Comparison of ENCODE assay signal across 10 cellular contexts in the genomic region with DNA sequence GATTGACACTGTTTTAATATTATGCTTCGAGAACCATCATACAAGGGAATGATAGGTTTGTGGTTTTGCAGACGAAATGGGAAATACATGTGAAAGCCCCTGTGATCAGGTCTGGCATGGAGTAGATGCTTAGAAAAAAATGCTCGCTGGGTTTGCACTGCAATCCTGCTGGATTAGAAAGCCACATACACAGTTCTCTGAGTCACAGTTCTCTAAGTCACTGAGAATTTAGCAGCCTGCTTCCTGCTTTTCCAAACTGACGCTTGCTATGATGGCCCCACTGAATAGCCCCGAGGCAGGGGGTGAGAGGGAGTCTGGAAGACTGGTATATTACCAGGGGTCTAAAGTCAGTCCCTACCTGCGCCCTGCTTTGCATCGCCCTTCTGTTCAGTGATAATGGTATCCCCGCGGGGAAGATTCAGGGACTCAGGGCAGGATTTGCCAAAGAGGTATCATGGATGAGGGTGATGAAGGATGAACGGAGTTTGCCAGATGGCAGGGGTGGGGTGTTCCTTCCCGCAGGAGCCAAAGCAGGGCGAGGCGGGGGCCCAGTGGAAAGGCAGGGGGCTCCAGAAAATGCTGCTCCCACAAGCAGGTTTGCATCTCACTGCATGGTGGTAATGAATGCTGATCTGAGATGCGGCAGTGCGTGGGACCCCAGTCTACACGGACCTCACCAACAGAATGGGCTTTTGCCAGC.
A peak's percentile ranks its signal among the peaks of the same experiment; 100 is the strongest.
DNase-seq lines count a peak whose midpoint lies in the region; FAIRE-seq and TF ChIP-seq lines count a peak whose summit lies in the region.
"Had no signal": no experiment of that assay in that cellular context is flagged by ENCODE, and none has a peak within 500 bp of the region (broad histone marks: within the 10 kb centered on the region; RNA-seq: fewer than 3 reads in every experiment).

No MANE protein-coding gene starts in this region.

- no peaks in the 10 kb centered on the region for H3K9me3 Mint-ChIP-seq in CD4-positive, alpha-beta memory T cell

- no peaks in the 10 kb centered on the region for H3K27me3 ChIP-seq in CD4-positive, alpha-beta memory T cell (ENCODE audit: insufficient read depth, low read length)
- H3K27me3 ChIP-seq in neutrophil (peaks cover 15% of the 10 kb centered on the region), thyroid gland (no peaks in the 10 kb centered on the region)

- H3K36me3 Mint-ChIP-seq in CD4-positive, alpha-beta memory T cell, result peaks cover 0 to 23% of the 10 kb centered on the region in 2 donors

- 81 to 89% methylated on average over 16 of the region's 16 CpGs for WGBS in thyroid gland, 2 donors

- no peak overlapping the region for H3K27ac ChIP-seq in CD4-positive, alpha-beta memory T cell (ENCODE audit: low read depth, low read length)
- H3K27ac ChIP-seq in neutrophil, result peak overlapping the region; percentile 56
- H3K27ac ChIP-seq in thyroid gland, result no peak overlapping the region

- FAIRE-seq in GM12892 (lab: Jason Lieb, UNC), result no peak

- peak overlapping the region in 4 of 8 donors; percentile 17 to 61 (median 46) for H3K4me3 Mint-ChIP-seq in CD4-positive, alpha-beta memory T cell

- POLR2A ChIA-PET in CD4-positive, alpha-beta memory T cell (lab: Charles Lee; ENCODE audit: partially characterized antibody), result interaction anchor here (6.7 kb wide), 1 partner anchor 19 kb away, joined by 171 read pairs; no protein-coding TSS in a partner anchor

- H3K9me3 ChIP-seq in CD4-positive, alpha-beta memory T cell (ENCODE audit: control insufficient read depth in 1 of 2, low read length in 2 of 2), result no peaks in the 10 kb centered on the region
- H3K9me3 ChIP-seq in neutrophil (no peaks in the 10 kb centered on the region), thyroid gland (no peaks in the 10 kb centered on the region)

- peaks cover 65% of the 10 kb centered on the region for H3K4me1 ChIP-seq in CD4-positive, alpha-beta memory T cell (ENCODE audit: insufficient read depth, low read length)
- H3K4me1 ChIP-seq in neutrophil (ENCODE audit: control insufficient read depth in 1 of 2, insufficient read depth in 1 of 2, low read depth in 1 of 2, low read length in 1 of 2) (peaks cover 70 to 75% of the 10 kb centered on the region in 2 experiments), thyroid gland (peaks cover 4 to 11% of the 10 kb centered on the region in 2 donors)

- peaks cover 36 to 79% (median 54%) of the 10 kb centered on the region in 4 donors for H3K4me1 Mint-ChIP-seq in CD4-positive, alpha-beta memory T cell

- intact Hi-C loops in CD4-positive, alpha-beta memory T cell (cut with micrococcal nuclease), result no loop called here
- intact Hi-C loops in thyroid gland (cut with DNase I), result no loop called here

- no peaks in the 10 kb centered on the region for H3K27me3 Mint-ChIP-seq in CD4-positive, alpha-beta memory T cell

- H3K27ac Mint-ChIP-seq in CD4-positive, alpha-beta memory T cell, result peak overlapping the region in 5 of 7 donors; percentile 57 to 74 (median 64)

- no peak for DNase-seq in CD4-positive, alpha-beta memory T cell
- DNase-seq in M059J (ENCODE audit: low read depth), result peak; percentile 80
- DNase-seq in dedifferentiated amniotic fluid mesenchymal stem cell (ENCODE audit: extremely low spot score), result peak; percentile 90
- DNase-seq in thyroid gland, result no peak
- no peak for DNase-seq in D341Med (ENCODE audit: low spot score)
- no peak for DNase-seq in inferior parietal cortex (ENCODE audit: extremely low spot score)
- DNase-seq in GM12892 (ENCODE audit: insufficient read length), result no peak
- DNase-seq: dermis blood vessel endothelial cell, NCI-H1694 had no signal

- H3K4me3 ChIP-seq in CD4-positive, alpha-beta memory T cell (ENCODE audit: low read length in 2 of 2), result no peak overlapping the region
- H3K4me3 ChIP-seq in neutrophil (ENCODE audit: low read depth in 1 of 2, low read length in 1 of 2) (peak overlapping the region in 1 of 2 experiments; percentile 4), thyroid gland (replicated peaks in 1 of 3) (no peak overlapping the region)

- TF ChIP-seq POLR2A in thyroid gland (IDR thresholded peaks at IDR 0.05) (no peak), GM12892 (IDR thresholded peaks at IDR 0.05; ENCODE audit: low read depth, low read length) (no peak)

- CTCF ChIA-PET in CD4-positive, alpha-beta memory T cell (lab: Charles Lee; ENCODE audit: partially characterized antibody), result interaction anchor here (1.7 kb wide), 1 partner anchor 101 kb away, joined by 5 read pairs; no protein-coding TSS in a partner anchor

- TF ChIP-seq CTCF in neutrophil (IDR thresholded peaks at IDR 0.05) (no peak), thyroid gland (IDR thresholded peaks at IDR 0.05) (no peak)

- no peaks in the 10 kb centered on the region for H3K36me3 ChIP-seq in CD4-positive, alpha-beta memory T cell (ENCODE audit: insufficient read depth, low read length)
- H3K36me3 ChIP-seq in neutrophil (peaks cover 53% of the 10 kb centered on the region), thyroid gland (no peaks in the 10 kb centered on the region)

Comparison
In these comparisons a context has a peak if more than half of its experiments do, and no peak if none do; other contexts are left out.
1. DNase-seq: peak in M059J (single experiment) and dedifferentiated amniotic fluid mesenchymal stem cell (single experiment); none in CD4-positive, alpha-beta memory T cell (0 of 5), thyroid gland (0 of 2), D341Med (single experiment), inferior parietal cortex (single experiment) and GM12892 (single experiment).